Comparison of ENCODE assay signal across 8 cellular contexts in the genomic region with DNA sequence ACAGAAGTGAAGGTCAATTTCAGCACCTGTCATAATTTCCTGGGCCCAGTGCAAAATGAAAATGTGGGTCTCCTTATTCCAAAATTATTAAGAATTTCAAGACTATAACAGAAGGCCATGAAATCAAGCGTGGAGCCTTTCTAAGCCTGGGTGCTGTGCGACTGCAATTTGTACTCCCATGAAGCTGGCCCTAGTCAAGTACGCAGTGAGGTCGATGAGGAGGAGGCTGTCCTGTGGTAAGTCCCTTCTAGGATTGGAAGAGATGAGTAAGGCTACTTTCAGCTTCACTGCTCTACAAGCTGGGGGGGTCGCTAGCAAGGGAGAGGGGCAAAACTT. TPM values are rescaled to one million over a fixed set of nuclear protein-coding genes. Genes with fewer than 3 reads are reported as not detected.
A peak's percentile ranks its signal among the peaks of the same experiment; 100 is the strongest.
DNase-seq lines count a peak whose midpoint lies in the region; ATAC-seq and TF ChIP-seq lines count a peak whose summit lies in the region.

No MANE protein-coding gene starts in this region.

- DNase-seq in activated CD4-positive, alpha-beta T cell treated with anti-CD3 and anti-CD28 coated beads, Interleukin-2, amount 10 ng/mL, durations not matched to agents 7 days and 5 days, result no peak
- no peak for DNase-seq in activated CD4-positive, alpha-beta T cell treated with anti-CD3 and anti-CD28 coated beads for 48 hours
- DNase-seq in WERI-Rb-1 (no peak), left cardiac atrium (no peak), ecto neural progenitor cell (ENCODE audit: low spot score) (no peak), HuH-7.5 (ENCODE audit: low spot score) (no peak)
- no peak for DNase-seq in stimulated activated CD4-positive, alpha-beta T cell treated with anti-CD3 and anti-CD28 coated beads, Interleukin-4, amount 100 ng/mL, for 4 hours

- POLR2A ChIA-PET in activated CD4-positive, alpha-beta T cell treated with anti-CD3 and anti-CD28 coated beads, Interleukin-2, amount 10 ng/mL, durations not matched to agents 7 days and 5 days (lab: Charles Lee), result interaction anchor here (0.7 kb wide), 1 partner anchor 214 kb away, joined by 3 read pairs; no protein-coding TSS in a partner anchor

- H3K4me1 ChIP-seq in skeletal muscle tissue (ENCODE audit: control insufficient read depth in 3 of 3, insufficient read depth in 3 of 3, low read length in 3 of 3), result peaks cover 15 to 24% (median 17%) of the 10 kb centered on the region in 3 donors

- intact Hi-C loops in left cardiac atrium (cut with DNase I), result no loop called here

- H3K4me3 Mint-ChIP-seq in activated CD4-positive, alpha-beta T cell treated with anti-CD3 and anti-CD28 coated beads, Interleukin-2, amount 10 ng/mL, durations not matched to agents 7 days and 5 days, result peak overlapping the region; percentile 93

- H3K27me3 ChIP-seq in WERI-Rb-1 (ENCODE audit: insufficient read depth, low read depth, severe bottlenecking) (no peaks in the 10 kb centered on the region), skeletal muscle tissue (ENCODE audit: control insufficient read depth in 3 of 3, insufficient read depth in 3 of 3, low read length in 3 of 3) (no peaks in the 10 kb centered on the region)

- H3K36me3 ChIP-seq in WERI-Rb-1 (peaks cover 34% of the 10 kb centered on the region), skeletal muscle tissue (ENCODE audit: control insufficient read depth in 3 of 3, insufficient read depth in 3 of 3, low read length in 3 of 3) (peaks cover 8 to 12% (median 11%) of the 10 kb centered on the region in 3 donors)

- H3K9ac ChIP-seq in skeletal muscle tissue (ENCODE audit: low read depth in 1 of 3, low read length in 3 of 3), result peak overlapping the region; percentile 59 to 97 (median 87)

- no peak for TF ChIP-seq CTCF in WERI-Rb-1 (IDR thresholded peaks at IDR 0.05; ENCODE audit: low read depth, low read length)

- peak overlapping the region; percentile 93 for H3K27ac Mint-ChIP-seq in activated CD4-positive, alpha-beta T cell treated with anti-CD3 and anti-CD28 coated beads, Interleukin-2, amount 10 ng/mL, durations not matched to agents 7 days and 5 days

- no peaks in the 10 kb centered on the region for H3K9me3 Mint-ChIP-seq in activated CD4-positive, alpha-beta T cell treated with anti-CD3 and anti-CD28 coated beads, Interleukin-2, amount 10 ng/mL, durations not matched to agents 7 days and 5 days

- H3K36me3 Mint-ChIP-seq in activated CD4-positive, alpha-beta T cell treated with anti-CD3 and anti-CD28 coated beads, Interleukin-2, amount 10 ng/mL, durations not matched to agents 7 days and 5 days (ENCODE audit: low read depth), result peaks cover 8% of the 10 kb centered on the region

- H3K9me3 ChIP-seq in WERI-Rb-1 (ENCODE audit: severe bottlenecking) (no peaks in the 10 kb centered on the region), skeletal muscle tissue (ENCODE audit: control insufficient read depth in 3 of 3, low read length in 3 of 3) (no peaks in the 10 kb centered on the region)

- peak; percentile 16 to 35 for ATAC-seq in left cardiac atrium

- peak overlapping the region; percentile 30 for H3K27ac ChIP-seq in WERI-Rb-1
- H3K27ac ChIP-seq in skeletal muscle tissue (ENCODE audit: low read depth, low read length), result peak overlapping the region; percentile 79

- H3K4me1 Mint-ChIP-seq in activated CD4-positive, alpha-beta T cell treated with anti-CD3 and anti-CD28 coated beads, Interleukin-2, amount 10 ng/mL, durations not matched to agents 7 days and 5 days, result peaks cover 36% of the 10 kb centered on the region

- H3K4me3 ChIP-seq in WERI-Rb-1 (ENCODE audit: low read depth, low read length) (peak overlapping the region; percentile 86), skeletal muscle tissue (ENCODE audit: low read length in 3 of 3) (peak overlapping the region; percentile 77 to 99 (median 98))

- no peaks in the 10 kb centered on the region for H3K27me3 Mint-ChIP-seq in activated CD4-positive, alpha-beta T cell treated with anti-CD3 and anti-CD28 coated beads, Interleukin-2, amount 10 ng/mL, durations not matched to agents 7 days and 5 days

- CTCF ChIA-PET in activated CD4-positive, alpha-beta T cell treated with anti-CD3 and anti-CD28 coated beads, Interleukin-2, amount 10 ng/mL, durations not matched to agents 7 days and 5 days (lab: Charles Lee), result interaction anchor here (0.5 to 1.2 kb wide), 3 partner anchors 19 to 234 kb away, joined by 3 to 4 read pairs (median 4); partner anchors contain the start of gene SLC9A1

RNA-seq across cellular contexts. Expression of gene NUDC, which starts 0.4 kb away (rescaled TPM):
- total RNA-seq in activated CD4-positive, alpha-beta T cell treated with anti-CD3 and anti-CD28 coated beads, Interleukin-2, amount 10 ng/mL, durations not matched to agents 7 days and 5 days, result 10 to 100 TPM; 56.2 to 64.5 TPM
- 10 to 100 TPM; 65.8 to 65.9 TPM for total RNA-seq in left cardiac atrium
- total RNA-seq in skeletal muscle tissue, result 17.7 TPM

RNA-seq across cellular contexts. Expression of gene NR0B2, which starts 7.3 kb away (rescaled TPM):
- not detected for total RNA-seq in activated CD4-positive, alpha-beta T cell treated with anti-CD3 and anti-CD28 coated beads, Interleukin-2, amount 10 ng/mL, durations not matched to agents 7 days and 5 days
- total RNA-seq in left cardiac atrium, result 1 to 10 TPM; 4.5 to 6.5 TPM
- total RNA-seq in skeletal muscle tissue, result not detected

RNA-seq across cellular contexts. Expression of gene GPATCH3, which starts 20.8 kb away (rescaled TPM):
- 10 to 100 TPM; 14.0 to 14.8 TPM for total RNA-seq in activated CD4-positive, alpha-beta T cell treated with anti-CD3 and anti-CD28 coated beads, Interleukin-2, amount 10 ng/mL, durations not matched to agents 7 days and 5 days
- total RNA-seq in left cardiac atrium, result 10 to 100 TPM in 1 of 2 donors, 1 to 10 TPM in 1; 8.6 to 11.4 TPM
- total RNA-seq in skeletal muscle tissue, result 15.7 TPM

RNA-seq across cellular contexts. Expression of gene GPN2, which starts 31.0 kb away (rescaled TPM):
- total RNA-seq in activated CD4-positive, alpha-beta T cell treated with anti-CD3 and anti-CD28 coated beads, Interleukin-2, amount 10 ng/mL, durations not matched to agents 7 days and 5 days, result 10 to 100 TPM; 25.9 to 26.9 TPM
- total RNA-seq in left cardiac atrium (10 to 100 TPM; 12.9 to 15.3 TPM), skeletal muscle tissue (6.3 TPM)

RNA-seq across cellular contexts. Expression of gene KDF1, which starts 39.2 kb away (rescaled TPM):
- not detected for total RNA-seq in activated CD4-positive, alpha-beta T cell treated with anti-CD3 and anti-CD28 coated beads, Interleukin-2, amount 10 ng/mL, durations not matched to agents 7 days and 5 days
- under 1 TPM; 0.18 to 0.68 TPM for total RNA-seq in left cardiac atrium
- not detected for total RNA-seq in skeletal muscle tissue
